In the genomic region with DNA sequence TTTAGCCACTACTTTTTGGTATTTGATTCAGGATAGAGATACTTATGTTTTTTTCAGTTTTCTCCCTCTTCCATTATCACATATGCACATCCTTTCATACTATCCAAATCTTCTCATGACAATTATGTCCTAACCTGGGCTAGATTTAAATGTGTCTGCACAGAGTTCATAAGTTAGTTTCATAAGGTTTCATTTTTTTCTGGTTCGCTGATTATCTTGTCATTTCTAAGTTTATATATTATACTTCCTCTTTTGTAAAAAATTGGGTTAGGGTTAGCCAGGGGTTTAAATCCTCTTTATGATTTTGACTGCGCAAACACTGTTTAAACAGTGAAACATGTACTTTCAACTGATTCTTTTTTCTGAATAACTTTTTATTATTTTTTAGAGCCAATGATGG, we compare ENCODE assay signal across 18 cellular contexts.
"Had no signal": no experiment of that assay in that cellular context is flagged by ENCODE, and none has a peak within 500 bp of the region (broad histone marks: within the 10 kb centered on the region; RNA-seq: fewer than 3 reads in every experiment).

No MANE protein-coding gene starts in this region.

- H3K4me3 ChIP-seq: esophagus squamous epithelium had no signal

- H3K4me1 ChIP-seq: esophagus squamous epithelium had no signal

- H3K9me3 ChIP-seq: esophagus squamous epithelium had no signal

- H3K27ac ChIP-seq: esophagus squamous epithelium had no signal

- DNase-seq: activated naive CD4-positive, alpha-beta T cell; activated T-cell treated with anti-CD3 and anti-CD28 coated beads for 4 hours; aorta; cortex of kidney; effector CD4-positive, alpha-beta T cell; esophagus squamous epithelium; glutamatergic neuron; kidney glomerular epithelial cell; left ventricle myocardium superior; mesenchymal stem cell; right cardiac atrium; small intestine; stimulated activated naive CD8-positive, alpha-beta T cell treated with anti-CD3 and anti-CD28 coated beads, Interleukin-15, amount 100 ng/mL, for 72 hours; T-helper 2 cell had no signal

- H3K36me3 ChIP-seq: esophagus squamous epithelium had no signal

- FAIRE-seq: endothelial cell of umbilical vein, small intestine, TTC549 had no signal

- ATAC-seq: activated CD4-positive, CD25-positive, alpha-beta regulatory T cell treated with anti-CD3 and anti-CD28 coated beads, Interleukin-2, amount 50 U/mL, for 24 hours; left ventricle myocardium superior; natural killer cell treated with Interleukin-12 subunit alpha and Interleukin-12 subunit beta and Interleukin-15 and Interleukin-18, amount 100 ng/mL, for 72 hours; right cardiac atrium; stimulated activated naive CD8-positive, alpha-beta T cell treated with anti-CD3 and anti-CD28 coated beads, Interleukin-15, amount 100 ng/mL, for 72 hours had no signal
